Comparison of ENCODE assay signal across 30 cellular contexts in the genomic region with DNA sequence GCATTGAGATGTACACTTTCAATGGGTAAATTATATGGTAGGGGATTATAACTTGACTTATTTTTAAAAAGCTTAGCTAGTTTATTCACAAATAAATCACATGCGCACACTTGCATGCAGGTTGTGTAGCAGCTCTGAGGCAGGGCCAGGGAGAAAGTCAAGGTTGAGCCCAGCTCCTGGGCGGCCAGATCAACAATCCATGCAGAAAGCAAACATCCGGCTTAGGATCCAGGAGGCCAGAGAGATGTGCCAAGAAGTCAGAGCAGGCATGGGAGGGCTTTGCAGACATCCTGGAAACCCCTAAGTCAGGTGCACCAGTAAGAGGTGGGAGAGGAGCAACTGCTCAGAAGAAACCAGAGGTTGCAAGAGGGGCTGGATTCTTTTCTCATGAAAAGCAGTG.
"Had no signal": no experiment of that assay in that cellular context is flagged by ENCODE, and none has a peak within 500 bp of the region (broad histone marks: within the 10 kb centered on the region; RNA-seq: fewer than 3 reads in every experiment).

No MANE protein-coding gene starts in this region.

- DNase-seq: activated CD4-positive, alpha-beta T cell treated with anti-CD3 and anti-CD28 coated beads for 1 hour; activated CD8-positive, alpha-beta memory T cell treated with anti-CD3 and anti-CD28 coated beads for 24 hours; activated CD8-positive, alpha-beta memory T cell treated with anti-CD3 and anti-CD28 coated beads, Interleukin-2, amount 50 U/mL, for 4 hours; activated naive CD4-positive, alpha-beta T cell; activated T-cell treated with anti-CD3 and anti-CD28 coated beads, Interleukin-2, amount 50 U/mL, for 4 hours; adrenal gland; central memory CD4-positive, alpha-beta T cell; dorsolateral prefrontal cortex; heart left ventricle; kidney; lower lobe of right lung; mesendoderm; naive B cell; nucleus accumbens; posterior cingulate gyrus; sigmoid colon; stimulated activated CD4-positive, alpha-beta T cell treated with anti-CD3 and anti-CD28 coated beads, Interleukin-2, amount 100 ng/mL, for 48 hours; stimulated activated CD8-positive, alpha-beta memory T cell treated with anti-CD3 and anti-CD28 coated beads, Interleukin-4, amount 100 ng/mL, for 48 hours; stimulated activated naive B cell treated with anti-CD40 and anti-IgM and Interleukin-4, amounts not matched to agents 10 μg/mL and 1 μg/mL and 100 μg/mL, for 72 hours; T-cell; testis; upper lobe of right lung had no signal

- H3K36me3 ChIP-seq: adrenal gland, ascending aorta, heart left ventricle, lower lobe of right lung, sigmoid colon, upper lobe of right lung had no signal

- H3K9me3 Mint-ChIP-seq: activated T-cell treated with anti-CD3 and anti-CD28 coated beads, Interleukin-2, amount 50 U/mL, for 4 hours; activated T-helper 2 cell treated with anti-CD3 and anti-CD28 coated beads, Interferon-gamma antibody, Interleukin-2, Interleukin-4, amounts not matched to agents 10 μg/mL and 5 μg/mL and 100 μg/mL, durations not matched to agents 14 hours and 24 hours and 36 hours; T-cell; T-helper 2 cell treated with Interferon-gamma antibody and Interleukin-4, amounts not matched to agents 5 μg/mL and 100 μg/mL, for 36 hours had no signal

- H3K4me2 ChIP-seq: smooth muscle cell had no signal

- ATAC-seq: activated T-cell treated with anti-CD3 and anti-CD28 coated beads, Interleukin-2, amount 50 U/mL, for 4 hours; heart left ventricle; left lobe of liver; lower lobe of right lung; stimulated activated naive B cell treated with anti-CD40 and anti-IgM and Interleukin-4, amounts not matched to agents 10 μg/mL and 1 μg/mL and 100 μg/mL, for 72 hours; T-cell; upper lobe of right lung had no signal

- H3K36me3 Mint-ChIP-seq: activated naive CD8-positive, alpha-beta T cell; naive B cell; stimulated activated naive B cell treated with anti-CD40 and anti-IgM and Interleukin-4, amounts not matched to agents 10 μg/mL and 1 μg/mL and 100 μg/mL, for 72 hours; T-cell had no signal

- H3K4me3 Mint-ChIP-seq: activated naive CD8-positive, alpha-beta T cell; activated T-cell treated with anti-CD3 and anti-CD28 coated beads, Interleukin-2, amount 50 U/mL, for 4 hours; naive B cell; stimulated activated naive B cell treated with anti-CD40 and anti-IgM and Interleukin-4, amounts not matched to agents 10 μg/mL and 1 μg/mL and 100 μg/mL, for 72 hours; T-cell; T-helper 2 cell treated with Interferon-gamma antibody and Interleukin-4, amounts not matched to agents 5 μg/mL and 100 μg/mL, for 36 hours had no signal

- FAIRE-seq: colon, kidney had no signal

- H3K4me1 ChIP-seq: adrenal gland, ascending aorta, heart left ventricle, lower lobe of right lung, sigmoid colon, upper lobe of right lung had no signal

- H3K27ac Mint-ChIP-seq: activated naive CD8-positive, alpha-beta T cell; activated T-helper 2 cell treated with anti-CD3 and anti-CD28 coated beads, Interferon-gamma antibody, Interleukin-2, Interleukin-4, amounts not matched to agents 10 μg/mL and 5 μg/mL and 100 μg/mL, durations not matched to agents 14 hours and 24 hours and 36 hours; stimulated activated naive B cell treated with anti-CD40 and anti-IgM and Interleukin-4, amounts not matched to agents 10 μg/mL and 1 μg/mL and 100 μg/mL, for 72 hours; T-cell; T-helper 2 cell treated with Interferon-gamma antibody and Interleukin-4, amounts not matched to agents 5 μg/mL and 100 μg/mL, for 36 hours had no signal

- H3K9me3 ChIP-seq: adrenal gland, ascending aorta, heart left ventricle, lower lobe of right lung, sigmoid colon, testis, upper lobe of right lung had no signal

- H3K27me3 ChIP-seq: ascending aorta, dorsolateral prefrontal cortex, testis, upper lobe of right lung had no signal

- H3K4me1 Mint-ChIP-seq: naive B cell had no signal

- H3K4me3 ChIP-seq: adrenal gland, ascending aorta, dorsolateral prefrontal cortex, heart left ventricle, lower lobe of right lung, sigmoid colon, smooth muscle cell, testis, upper lobe of right lung had no signal

- H3K27ac ChIP-seq: adrenal gland, ascending aorta, dorsolateral prefrontal cortex, epithelial cell of prostate, heart left ventricle, lower lobe of right lung, sigmoid colon, testis, upper lobe of right lung had no signal
